In genomic region chr20:34872604-34873224, GRCh38 we compare ENCODE assay signal across 1 cellular context.
TF ChIP-seq lines count a peak whose summit lies in the region.

Gene GGT7, minus strand, starts transcription at chr20:34872856. Its CDS starts 41 bp downstream, at chr20:34872815.

TF ChIP-seq in HEK293, 187 proteins besides CTCF, POLR2A, EP300 and RAD21 (continued from another document and continues in another):
- TF ChIP-seq ZBTB44 (tag by site-specific recombination; IDR thresholded peaks at IDR 0.05) (no peak), ZNF311 (tag by site-specific recombination; IDR thresholded peaks at IDR 0.05; ENCODE audit: borderline replicate concordance) (no peak), ZNF324 (tag by site-specific recombination; IDR thresholded peaks at IDR 0.05) (no peak), ZFP41 (tag by site-specific recombination; IDR thresholded peaks at IDR 0.05; ENCODE audit: borderline replicate concordance) (no peak), SETDB1 (IDR thresholded peaks at IDR 0.05; ENCODE audit: insufficient read length, low read length) (no peak), BCL11B (tag by site-specific recombination; IDR thresholded peaks at IDR 0.05; ENCODE audit: low read depth) (no peak), HIC1 (tag by site-specific recombination; IDR thresholded peaks at IDR 0.05) (peak; percentile 77), ZNF558 (tag by site-specific recombination; IDR thresholded peaks at IDR 0.05) (no peak), ZNF398 (tag by site-specific recombination; IDR thresholded peaks at IDR 0.05) (no peak), IKZF3 (tag by site-specific recombination; IDR thresholded peaks at IDR 0.05) (no peak), ZBTB1 (tag by site-specific recombination; IDR thresholded peaks at IDR 0.05) (0 out of 2 replicates have a peak, but pooled peaks have one; percentile 34), ZNF707 (tag by site-specific recombination; IDR thresholded peaks at IDR 0.05) (no peak), ZNF140 (tag by site-specific recombination; IDR thresholded peaks at IDR 0.05) (no peak), INSM2 (tag by site-specific recombination; IDR thresholded peaks at IDR 0.05) (peak; percentile 48; the same call in 1 of the 2 replicates), ZSCAN30 (tag by site-specific recombination; IDR thresholded peaks at IDR 0.05) (peak; percentile 58; the same call in 1 of the 2 replicates), YY2 (tag by site-specific recombination; IDR thresholded peaks at IDR 0.05) (peak; percentile 78), PRDM2 (tag by site-specific recombination; IDR thresholded peaks at IDR 0.05; ENCODE audit: borderline replicate concordance) (no peak), ZNF391 (tag by site-specific recombination; IDR thresholded peaks at IDR 0.05; ENCODE audit: borderline replicate concordance, low read depth) (no peak), MEIS1 (CRISPR knock-in tag; IDR thresholded peaks at IDR 0.05; ENCODE audit: borderline replicate concordance) (no peak), ZNF544 (tag by site-specific recombination; IDR thresholded peaks at IDR 0.05) (no peak), ZSCAN18 (tag by site-specific recombination; IDR thresholded peaks at IDR 0.05) (no peak), REPIN1 (tag by site-specific recombination; IDR thresholded peaks at IDR 0.05; ENCODE audit: low read depth) (no peak), PRDM10 (tag by site-specific recombination; IDR thresholded peaks at IDR 0.05) (no peak), ZSCAN23 (tag by site-specific recombination; IDR thresholded peaks at IDR 0.05) (no peak), ZNF16 (tag by site-specific recombination; IDR thresholded peaks at IDR 0.05; ENCODE audit: low read depth) (no peak), SP7 (tag by site-specific recombination; IDR thresholded peaks at IDR 0.05) (peak; percentile 79), ZNF416 (tag by site-specific recombination; IDR thresholded peaks at IDR 0.05) (no peak), ZNF114 (tag by site-specific recombination; IDR thresholded peaks at IDR 0.05) (no peak), MYNN (tag by site-specific recombination; IDR thresholded peaks at IDR 0.05; ENCODE audit: borderline replicate concordance) (no peak), ZNF174 (tag by site-specific recombination; IDR thresholded peaks at IDR 0.05) (no peak), ZNF530 (tag by site-specific recombination; IDR thresholded peaks at IDR 0.05; ENCODE audit: low read depth) (no peak), GLIS1 (tag by site-specific recombination; IDR thresholded peaks at IDR 0.05) (peak; percentile 99), ZNF513 (tag by site-specific recombination; IDR thresholded peaks at IDR 0.05) (no peak), PBX3 (CRISPR knock-in tag; IDR thresholded peaks at IDR 0.05) (peak; percentile 51; the same call in 1 of the 2 replicates)
